ENCODE assay signal across 8 cellular contexts in genomic region chr4:10013722-10014121, GRCh38. TPM values are rescaled to one million over a fixed set of nuclear protein-coding genes. Genes with fewer than 3 reads are reported as not detected.
DNase-seq lines count a peak whose midpoint lies in the region; ATAC-seq and TF ChIP-seq lines count a peak whose summit lies in the region.

No MANE protein-coding gene starts in this region.

- H3K27ac ChIP-seq in upper lobe of right lung = no peak overlapping the region

- ATAC-seq in HG02885 (IDR thresholded peaks at IDR 0.05; ENCODE audit: poor library complexity, unreplicated experiment) = peak; percentile 54
- peak; percentile 73 for ATAC-seq in upper lobe of right lung
- ATAC-seq in HG03565 (IDR thresholded peaks at IDR 0.05; ENCODE audit: unreplicated experiment) = no peak

- TF ChIP-seq CTCF in upper lobe of right lung (IDR thresholded peaks at IDR 0.05) = peak; percentile 45

- H3K27me3 ChIP-seq in upper lobe of right lung = no peaks in the 10 kb centered on the region

- H3K36me3 ChIP-seq in upper lobe of right lung = no peaks in the 10 kb centered on the region

- H3K4me1 ChIP-seq in upper lobe of right lung = peaks cover 2% of the 10 kb centered on the region

- no peaks in the 10 kb centered on the region for H3K9me3 ChIP-seq in upper lobe of right lung

- intact Hi-C loops in upper lobe of right lung (cut with DNase I) = no loop called here

- DNase-seq in stimulated activated CD4-positive, alpha-beta T cell treated with anti-CD3 and anti-CD28 coated beads, Interleukin-12 subunit alpha, Interleukin-12 subunit beta, amount 100 ng/mL, for 48 hours (ENCODE audit: low read depth in 2 of 3, low spot score in 1 of 3) = peak in 2 of 3 donors; percentile 23 to 27
- no peak for DNase-seq in stimulated activated CD4-positive, alpha-beta T cell treated with anti-CD3 and anti-CD28 coated beads, Interleukin-12 subunit alpha, Interleukin-12 subunit beta, amount 100 ng/mL, for 4 hours
- DNase-seq in NCI-H2196 (lab: John Stamatoyannopoulos, UW; ENCODE audit: unreplicated experiment) (peak; percentile 62), iris pigment epithelial cell (ENCODE audit: low read depth) (peak; percentile 45), upper lobe of right lung (peak; percentile 74)
- peak; percentile 38 for DNase-seq in activated naive CD4-positive, alpha-beta T cell treated with anti-CD3 and anti-CD28 coated beads, Interleukin-2, amount 50 U/mL, for 16 hours

- no peak overlapping the region for H3K4me3 ChIP-seq in upper lobe of right lung

RNA-seq across cellular contexts. Expression of gene SLC2A9, which starts 7.6 kb away (rescaled TPM):
- total RNA-seq in upper lobe of right lung = 19.0 TPM
